39 cellular contexts compared by ENCODE assay signal in the genomic region with DNA sequence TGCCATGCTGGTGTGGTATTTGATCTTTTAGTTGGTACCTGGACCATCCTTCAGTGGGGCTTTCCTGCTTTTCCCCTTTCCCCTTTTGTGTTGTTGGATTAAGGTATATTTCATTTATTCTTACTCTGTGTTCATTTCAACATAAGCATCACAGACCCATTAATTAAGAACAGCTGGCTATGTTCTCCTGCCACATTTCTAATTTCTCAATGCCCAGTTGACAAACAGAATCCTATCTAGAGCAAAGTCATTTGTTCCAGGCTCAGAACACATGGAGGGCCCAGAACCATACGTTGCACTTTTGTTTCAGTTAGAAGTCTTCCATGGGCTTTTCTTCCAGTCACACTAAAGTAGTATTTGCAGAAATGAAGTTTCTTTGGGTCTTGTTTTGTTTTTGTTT. TPM values are rescaled to one million over a fixed set of nuclear protein-coding genes. Genes with fewer than 3 reads are reported as not detected.
"Had no signal": no experiment of that assay in that cellular context is flagged by ENCODE, and none has a peak within 500 bp of the region (broad histone marks: within the 10 kb centered on the region; RNA-seq: fewer than 3 reads in every experiment).

No MANE protein-coding gene starts in this region.

- H3K4me1 ChIP-seq: ascending aorta, breast epithelium, foreskin keratinocyte, gastrocnemius medialis had no signal

- H3K36me3 ChIP-seq: ascending aorta, breast epithelium, cardiac muscle cell, esophagus muscularis mucosa, gastrocnemius medialis, heart left ventricle, WERI-Rb-1 had no signal

- H3K27me3 ChIP-seq: ascending aorta, cardiac muscle cell, esophagus muscularis mucosa, foreskin keratinocyte, gastrocnemius medialis had no signal

- DNase-seq: activated B cell treated with CpG ODN at 0.5 μM for 24 hours; activated CD4-positive, alpha-beta T cell treated with anti-CD3 and anti-CD28 coated beads for 48 hours; activated CD4-positive, alpha-beta T cell treated with anti-CD3 and anti-CD28 coated beads, Interleukin-2, amount 50 U/mL, for 1 hour; activated CD4-positive, alpha-beta T cell treated with anti-CD3 and anti-CD28 coated beads, Interleukin-2, amount 50 U/mL, for 48 hours; activated CD8-positive, alpha-beta memory T cell treated with anti-CD3 and anti-CD28 coated beads, Interleukin-2, amount 10 ng/mL, durations not matched to agents 7 days and 5 days; activated CD8-positive, alpha-beta memory T cell treated with anti-CD3 and anti-CD28 coated beads, Interleukin-2, amount 50 U/mL, for 4 hours; activated CD8-positive, alpha-beta T cell treated with anti-CD3 and anti-CD28 coated beads for 36 hours; activated effector memory CD4-positive, alpha-beta T cell treated with anti-CD3 and anti-CD28 coated beads, Interleukin-2, amount 50 U/mL, for 16 hours; activated naive CD4-positive, alpha-beta T cell; activated naive CD4-positive, alpha-beta T cell treated with anti-CD3 and anti-CD28 coated beads, Interleukin-2, amount 50 U/mL, for 16 hours; activated naive CD8-positive, alpha-beta T cell treated with anti-CD3 and anti-CD28 coated beads for 36 hours; activated naive CD8-positive, alpha-beta T cell treated with anti-CD3 and anti-CD28 coated beads, Interleukin-2, amount 50 U/mL, for 24 hours; activated T-cell treated with anti-CD3 and anti-CD28 coated beads, Interleukin-2, amount 50 U/mL, for 1 hour; activated T-cell treated with anti-CD3 and anti-CD28 coated beads, Interleukin-2, amount 50 U/mL, for 48 hours; central memory CD4-positive, alpha-beta T cell; cerebellar nuclear complex; dorsolateral prefrontal cortex; effector memory CD8-positive, alpha-beta T cell; erythroblast; foreskin keratinocyte; gastrocnemius medialis; glutamatergic neuron; heart left ventricle; T-helper 1 cell; T-helper 17 cell; T1000; WERI-Rb-1 had no signal

- H3K9me3 Mint-ChIP-seq: activated B cell treated with CpG ODN at 0.5 μM for 24 hours; activated CD8-positive, alpha-beta T cell treated with anti-CD3 and anti-CD28 coated beads for 36 hours; activated naive CD8-positive, alpha-beta T cell treated with anti-CD3 and anti-CD28 coated beads for 36 hours; activated naive CD8-positive, alpha-beta T cell treated with anti-CD3 and anti-CD28 coated beads, Interleukin-2, amount 50 U/mL, for 24 hours; activated T-helper 1 cell treated with anti-CD3 and anti-CD28 coated beads, Interleukin-12 subunit alpha, Interleukin-12 subunit beta, Interleukin-2, Interleukin-4 antibody, amounts not matched to agents 30 ng/mL and 10 ng/mL and 1 ng/mL, durations not matched to agents 14 hours and 24 hours and 36 hours; activated T-helper 2 cell treated with anti-CD3 and anti-CD28 coated beads, Interferon-gamma antibody, Interleukin-2, Interleukin-4, amounts not matched to agents 10 μg/mL and 5 μg/mL and 100 μg/mL, durations not matched to agents 14 hours and 24 hours and 36 hours; brain; dendritic cell treated with granulocyte-macrophage colony-stimulating factor and Interleukin-4, amounts not matched to agents 40 ng/mL and 50 ng/mL, for 4 days; effector memory CD8-positive, alpha-beta T cell; T-helper 2 cell treated with Interferon-gamma antibody and Interleukin-4, amounts not matched to agents 5 μg/mL and 100 μg/mL, for 36 hours had no signal

- H3K9me3 ChIP-seq: ascending aorta, breast epithelium, esophagus muscularis mucosa, gastrocnemius medialis, heart left ventricle had no signal

- H3K27me3 Mint-ChIP-seq: activated B cell treated with CpG ODN at 0.5 μM for 24 hours; activated CD8-positive, alpha-beta memory T cell treated with anti-CD3 and anti-CD28 coated beads, Interleukin-2, amount 10 ng/mL, durations not matched to agents 7 days and 5 days; activated CD8-positive, alpha-beta T cell treated with anti-CD3 and anti-CD28 coated beads for 36 hours; activated naive CD8-positive, alpha-beta T cell treated with anti-CD3 and anti-CD28 coated beads for 36 hours; activated naive CD8-positive, alpha-beta T cell treated with anti-CD3 and anti-CD28 coated beads, Interleukin-2, amount 50 U/mL, for 24 hours; brain; dendritic cell treated with granulocyte-macrophage colony-stimulating factor and Interleukin-4, amounts not matched to agents 40 ng/mL and 50 ng/mL, for 4 days; effector memory CD8-positive, alpha-beta T cell; T-helper 17 cell had no signal

- H3K27ac ChIP-seq: ascending aorta, breast epithelium, cardiac muscle cell, coronary artery, dorsolateral prefrontal cortex, esophagus muscularis mucosa, foreskin keratinocyte, gastrocnemius medialis, heart left ventricle, WERI-Rb-1 had no signal

- H3K4me3 Mint-ChIP-seq: activated B cell treated with CpG ODN at 0.5 μM for 24 hours; activated CD8-positive, alpha-beta memory T cell treated with anti-CD3 and anti-CD28 coated beads, Interleukin-2, amount 10 ng/mL, durations not matched to agents 7 days and 5 days; activated CD8-positive, alpha-beta T cell treated with anti-CD3 and anti-CD28 coated beads for 36 hours; activated naive CD8-positive, alpha-beta T cell treated with anti-CD3 and anti-CD28 coated beads for 36 hours; activated naive CD8-positive, alpha-beta T cell treated with anti-CD3 and anti-CD28 coated beads, Interleukin-2, amount 50 U/mL, for 24 hours; activated T-helper 1 cell treated with anti-CD3 and anti-CD28 coated beads, Interleukin-12 subunit alpha, Interleukin-12 subunit beta, Interleukin-2, Interleukin-4 antibody, amounts not matched to agents 30 ng/mL and 10 ng/mL and 1 ng/mL, durations not matched to agents 14 hours and 24 hours and 36 hours; brain; dendritic cell treated with granulocyte-macrophage colony-stimulating factor and Interleukin-4, amounts not matched to agents 40 ng/mL and 50 ng/mL, for 4 days; effector memory CD8-positive, alpha-beta T cell; T-helper 17 cell; T-helper 2 cell treated with Interferon-gamma antibody and Interleukin-4, amounts not matched to agents 5 μg/mL and 100 μg/mL, for 36 hours had no signal

- ATAC-seq: activated CD4-positive, CD25-positive, alpha-beta regulatory T cell treated with anti-CD3 and anti-CD28 coated beads, Interleukin-2, amount 50 U/mL, for 24 hours; activated CD8-positive, alpha-beta memory T cell treated with anti-CD3 and anti-CD28 coated beads, Interleukin-2, amount 10 ng/mL, durations not matched to agents 7 days and 5 days; activated CD8-positive, alpha-beta T cell treated with anti-CD3 and anti-CD28 coated beads for 36 hours; activated naive CD8-positive, alpha-beta T cell treated with anti-CD3 and anti-CD28 coated beads, Interleukin-2, amount 50 U/mL, for 24 hours; effector memory CD8-positive, alpha-beta T cell; foreskin keratinocyte; gastrocnemius medialis; heart left ventricle; T-helper 17 cell had no signal

- H3K4me3 ChIP-seq: ascending aorta, breast epithelium, cardiac muscle cell, coronary artery, dorsolateral prefrontal cortex, esophagus muscularis mucosa, gastrocnemius medialis, heart left ventricle had no signal

- H3K36me3 Mint-ChIP-seq: activated CD8-positive, alpha-beta memory T cell treated with anti-CD3 and anti-CD28 coated beads, Interleukin-2, amount 10 ng/mL, durations not matched to agents 7 days and 5 days; brain had no signal

- H3K4me1 Mint-ChIP-seq: activated CD8-positive, alpha-beta memory T cell treated with anti-CD3 and anti-CD28 coated beads, Interleukin-2, amount 10 ng/mL, durations not matched to agents 7 days and 5 days; activated naive CD8-positive, alpha-beta T cell treated with anti-CD3 and anti-CD28 coated beads for 36 hours; activated naive CD8-positive, alpha-beta T cell treated with anti-CD3 and anti-CD28 coated beads, Interleukin-2, amount 50 U/mL, for 24 hours; brain had no signal

- H3K27ac Mint-ChIP-seq: activated B cell treated with CpG ODN at 0.5 μM for 24 hours; activated CD8-positive, alpha-beta memory T cell treated with anti-CD3 and anti-CD28 coated beads, Interleukin-2, amount 10 ng/mL, durations not matched to agents 7 days and 5 days; activated CD8-positive, alpha-beta T cell treated with anti-CD3 and anti-CD28 coated beads for 36 hours; activated naive CD8-positive, alpha-beta T cell treated with anti-CD3 and anti-CD28 coated beads for 36 hours; activated naive CD8-positive, alpha-beta T cell treated with anti-CD3 and anti-CD28 coated beads, Interleukin-2, amount 50 U/mL, for 24 hours; activated T-helper 1 cell treated with anti-CD3 and anti-CD28 coated beads, Interleukin-12 subunit alpha, Interleukin-12 subunit beta, Interleukin-2, Interleukin-4 antibody, amounts not matched to agents 30 ng/mL and 10 ng/mL and 1 ng/mL, durations not matched to agents 14 hours and 24 hours and 36 hours; activated T-helper 2 cell treated with anti-CD3 and anti-CD28 coated beads, Interferon-gamma antibody, Interleukin-2, Interleukin-4, amounts not matched to agents 10 μg/mL and 5 μg/mL and 100 μg/mL, durations not matched to agents 14 hours and 24 hours and 36 hours; brain; dendritic cell treated with granulocyte-macrophage colony-stimulating factor and Interleukin-4, amounts not matched to agents 40 ng/mL and 50 ng/mL, for 4 days; effector memory CD8-positive, alpha-beta T cell; T-helper 17 cell; T-helper 2 cell treated with Interferon-gamma antibody and Interleukin-4, amounts not matched to agents 5 μg/mL and 100 μg/mL, for 36 hours had no signal

RNA-seq across cellular contexts. Expression of a gene that starts 55.0 kb away (rescaled TPM):
- total RNA-seq: activated B cell treated with CpG ODN at 0.5 μM for 24 hours; activated CD8-positive, alpha-beta memory T cell treated with anti-CD3 and anti-CD28 coated beads for 36 hours; activated CD8-positive, alpha-beta T cell treated with anti-CD3 and anti-CD28 coated beads for 36 hours; activated naive CD8-positive, alpha-beta T cell treated with anti-CD3 and anti-CD28 coated beads for 36 hours; activated T-helper 1 cell treated with anti-CD3 and anti-CD28 coated beads, Interleukin-12 subunit alpha, Interleukin-12 subunit beta, Interleukin-2, Interleukin-4 antibody, amounts not matched to agents 30 ng/mL and 10 ng/mL and 1 ng/mL, durations not matched to agents 14 hours and 24 hours and 36 hours; activated T-helper 2 cell treated with anti-CD3 and anti-CD28 coated beads, Interferon-gamma antibody, Interleukin-2, Interleukin-4, amounts not matched to agents 10 μg/mL and 5 μg/mL and 100 μg/mL, durations not matched to agents 14 hours and 24 hours and 36 hours; ascending aorta; breast epithelium; cardiac muscle cell; esophagus muscularis mucosa; foreskin keratinocyte; gastrocnemius medialis; T-helper 17 cell had no signal
- polyA plus RNA-seq: cardiac muscle cell, foreskin keratinocyte had no signal
